ENCODE assay signal across 20 cellular contexts in genomic region chr3:61733866-61734265, GRCh38.
DNase-seq lines count a peak whose midpoint lies in the region; ATAC-seq lines count a peak whose summit lies in the region.
"Had no signal": no experiment of that assay in that cellular context is flagged by ENCODE, and none has a peak within 500 bp of the region (broad histone marks: within the 10 kb centered on the region; RNA-seq: fewer than 3 reads in every experiment).

No MANE protein-coding gene starts in this region.

- no peak overlapping the region for H2AK5ac ChIP-seq in mesendoderm (ENCODE audit: low read length)

- no peak overlapping the region for H3K4me2 ChIP-seq in mesendoderm (ENCODE audit: low read length)

- no peak overlapping the region for H4K5ac ChIP-seq in mesendoderm (ENCODE audit: low read length)

- DNase-seq in Right ventricle myocardium inferior (ENCODE audit: missing footprints) (no peak), cardiac septum (ENCODE audit: low spot score) (no peak), adipocyte (ENCODE audit: low read depth) (no peak), mesendoderm (no peak), nucleus accumbens (lab: John Stamatoyannopoulos, UW) (no peak), NCI-H1417 treated with DMSO at 0.1 percent for 48 hours (lab: John Stamatoyannopoulos, UW) (no peak)
- DNase-seq: activated CD4-positive, alpha-beta memory T cell treated with anti-CD3 and anti-CD28 coated beads for 36 hours; activated CD4-positive, CD25-positive, alpha-beta regulatory T cell; activated effector memory CD4-positive, alpha-beta T cell treated with anti-CD3 and anti-CD28 coated beads, Interleukin-2, amount 50 U/mL, for 16 hours; BE2C; kidney glomerular epithelial cell; NCI-H1436 treated with DMSO at 0.1 percent for 48 hours; NCI-H345; spleen; T-helper 9 cell; upper lobe of right lung had no signal

- peak overlapping the region; percentile 22 for H3K18ac ChIP-seq in mesendoderm (ENCODE audit: low read length)

- no peak overlapping the region for H3K27ac ChIP-seq in mesendoderm (ENCODE audit: low read depth, low read length)
- H3K27ac ChIP-seq: HL-60, spleen, upper lobe of right lung had no signal

- H3K79me2 ChIP-seq in mesendoderm (ENCODE audit: control insufficient read depth, insufficient read depth, low read length): peaks cover 59% of the 10 kb centered on the region

- H3K9me3 ChIP-seq in adipocyte (ENCODE audit: control insufficient read depth, low read length): no peaks in the 10 kb centered on the region
- H3K9me3 ChIP-seq: BE2C, gastroesophageal sphincter, spleen, upper lobe of right lung had no signal

- H3K9ac ChIP-seq in adipocyte (ENCODE audit: low read length): no peak overlapping the region
- no peak overlapping the region for H3K9ac ChIP-seq in mesendoderm (ENCODE audit: low read length)

- no peak overlapping the region for H2BK5ac ChIP-seq in mesendoderm (ENCODE audit: low read length)

- WGBS in mesendoderm (ENCODE audit: extremely low coverage, insufficient coverage, low lambda C conversion rate): no CpG with 5 or more reads among the region's 6 CpGs

- H3K23ac ChIP-seq in mesendoderm (ENCODE audit: low read length): no peak overlapping the region

- no peak overlapping the region for H2BK120ac ChIP-seq in mesendoderm (ENCODE audit: low read depth, low read length)

- no peak overlapping the region for H3K4ac ChIP-seq in mesendoderm (ENCODE audit: low read depth, low read length)

- H3K27me3 ChIP-seq in adipocyte (replicated peaks; ENCODE audit: control insufficient read depth, insufficient read depth, low read length) (no peaks in the 10 kb centered on the region), mesendoderm (ENCODE audit: insufficient read depth, low read length, poor library complexity) (no peaks in the 10 kb centered on the region)
- H3K27me3 ChIP-seq: BE2C, gastroesophageal sphincter, spleen, upper lobe of right lung had no signal

- H3K79me1 ChIP-seq in mesendoderm (ENCODE audit: low read length): peaks cover 15% of the 10 kb centered on the region

- no peak overlapping the region for H4K8ac ChIP-seq in mesendoderm (ENCODE audit: low read depth, low read length)

- H3K36me3 ChIP-seq in adipocyte (ENCODE audit: control insufficient read depth, insufficient read depth, low read length, severe bottlenecking) (no peaks in the 10 kb centered on the region), mesendoderm (ENCODE audit: control insufficient read depth, insufficient read depth, low read length) (peaks cover 2% of the 10 kb centered on the region)
- H3K36me3 ChIP-seq: BE2C, gastroesophageal sphincter, spleen, upper lobe of right lung had no signal

- H3K4me1 ChIP-seq in adipocyte (ENCODE audit: control insufficient read depth, insufficient read depth, low read length): peaks cover 33% of the 10 kb centered on the region
- H3K4me1 ChIP-seq in mesendoderm (ENCODE audit: control insufficient read depth, low read depth, low read length): peaks cover 13% of the 10 kb centered on the region
- H3K4me1 ChIP-seq: BE2C had no signal

- peak; percentile 57 for ATAC-seq in Right ventricle myocardium inferior
- ATAC-seq in GM19452 (IDR thresholded peaks at IDR 0.05; ENCODE audit: unreplicated experiment): no peak
- no peak for ATAC-seq in HG03378 (IDR thresholded peaks at IDR 0.05; ENCODE audit: unreplicated experiment)
- ATAC-seq: gastroesophageal sphincter, upper lobe of right lung had no signal

- intact Hi-C loops in Right ventricle myocardium inferior (cut with DNase I) (no loop called here), cardiac septum (cut with DNase I) (loop anchor here (5.0 kb wide), 1 partner anchor 172 kb away; the partner anchor contains the start of gene PTPRG)

- H3K4me3 ChIP-seq in adipocyte (ENCODE audit: low read length): peak overlapping the region; percentile 18
- no peak overlapping the region for H3K4me3 ChIP-seq in mesendoderm (ENCODE audit: low read length)
- H3K4me3 ChIP-seq: gastroesophageal sphincter, spleen, upper lobe of right lung had no signal

- no peak overlapping the region for H2BK15ac ChIP-seq in mesendoderm (replicated peaks; ENCODE audit: low read depth)

- H3K56ac ChIP-seq in mesendoderm (ENCODE audit: low read length): no peak overlapping the region
